ENCODE assay signal across 8 cellular contexts in the genomic region with DNA sequence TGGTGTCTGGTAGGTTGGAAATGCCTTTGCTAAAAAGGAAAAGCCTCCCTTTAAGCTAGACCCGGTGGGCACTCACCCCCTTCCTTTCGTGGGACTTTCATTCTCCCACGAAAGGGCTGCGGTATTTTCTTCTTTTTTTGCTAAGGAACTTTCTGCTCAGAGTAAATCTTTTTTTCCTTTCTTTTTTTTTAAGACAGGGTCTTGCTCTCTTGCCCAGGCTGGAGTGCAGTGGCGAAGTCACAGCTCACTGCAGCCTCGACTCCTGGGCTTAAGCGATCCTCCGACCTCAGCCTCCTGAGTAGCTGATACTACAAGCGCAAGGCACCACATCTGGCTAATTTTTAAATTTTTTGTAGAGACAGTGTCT. TPM values are rescaled to one million over a fixed set of nuclear protein-coding genes. Genes with fewer than 3 reads are reported as not detected.
A peak's percentile ranks its signal among the peaks of the same experiment; 100 is the strongest.
DNase-seq lines count a peak whose midpoint lies in the region; ATAC-seq and TF ChIP-seq lines count a peak whose summit lies in the region.

No MANE protein-coding gene starts in this region.

- H3K4me1 Mint-ChIP-seq in activated T-cell treated with anti-CD3 and anti-CD28 coated beads, Interleukin-2, amount 50 U/mL, for 72 hours (ENCODE audit: low read depth), result peaks cover 34% of the 10 kb centered on the region
- peaks cover 17% of the 10 kb centered on the region for H3K4me1 Mint-ChIP-seq in memory B cell

- intact Hi-C loops in tibial artery (cut with DNase I; ENCODE audit: low total_unique reads), result loop anchor here (5.0 kb wide), 2 partner anchors 33 to 52 kb away; a partner anchor contains a TSS

- TF ChIP-seq CTCF in tibial artery (IDR thresholded peaks at IDR 0.05), result no peak

- peak overlapping the region; percentile 82 to 84 for H3K4me3 Mint-ChIP-seq in activated T-cell treated with anti-CD3 and anti-CD28 coated beads, Interleukin-2, amount 50 U/mL, for 72 hours
- H3K4me3 Mint-ChIP-seq in memory B cell, result peak overlapping the region; percentile 75

- H3K27me3 Mint-ChIP-seq in activated T-cell treated with anti-CD3 and anti-CD28 coated beads, Interleukin-2, amount 50 U/mL, for 72 hours (ENCODE audit: low read depth), result no peaks in the 10 kb centered on the region
- H3K27me3 Mint-ChIP-seq in memory B cell, result peaks cover 2% of the 10 kb centered on the region

- ATAC-seq in activated T-cell treated with anti-CD3 and anti-CD28 coated beads, Interleukin-2, amount 50 U/mL, for 72 hours (replicated peaks in 1 of 2), result no peak
- no peak for ATAC-seq in memory B cell (ENCODE audit: low read depth)
- no peak for ATAC-seq in HG03460 (IDR thresholded peaks at IDR 0.05; ENCODE audit: unreplicated experiment)

- peaks cover 0 to 36% (median 14%) of the 10 kb centered on the region in 4 donors for H3K4me1 ChIP-seq in tibial artery

- peak overlapping the region; percentile 33 for H3K27ac Mint-ChIP-seq in activated T-cell treated with anti-CD3 and anti-CD28 coated beads, Interleukin-2, amount 50 U/mL, for 72 hours
- H3K27ac Mint-ChIP-seq in memory B cell, result peak overlapping the region; percentile 18

- no peaks in the 10 kb centered on the region for H3K36me3 Mint-ChIP-seq in activated T-cell treated with anti-CD3 and anti-CD28 coated beads, Interleukin-2, amount 50 U/mL, for 72 hours (ENCODE audit: insufficient read depth in 2 of 2)
- H3K36me3 Mint-ChIP-seq in memory B cell, result peaks cover 4% of the 10 kb centered on the region

- H3K27ac ChIP-seq in angular gyrus (ENCODE audit: low read depth, low read length) (peak overlapping the region; percentile 75), tibial artery (peak overlapping the region; percentile 87 to 94)

- no peaks in the 10 kb centered on the region for H3K9me3 ChIP-seq in tibial artery

- H3K9me3 Mint-ChIP-seq in activated T-cell treated with anti-CD3 and anti-CD28 coated beads, Interleukin-2, amount 50 U/mL, for 72 hours, result no peaks in the 10 kb centered on the region
- H3K9me3 Mint-ChIP-seq in memory B cell, result no peaks in the 10 kb centered on the region

- no peak for DNase-seq in activated T-cell treated with anti-CD3 and anti-CD28 coated beads, Interleukin-2, amount 50 U/mL, for 72 hours
- DNase-seq in activated T-cell treated with anti-CD3 and anti-CD28 coated beads, Interleukin-2, amount 50 U/mL, for 1 hour, result no peak
- DNase-seq in memory B cell (ENCODE audit: low spot score in 2 of 2) (no peak), tibial artery (no peak), HT-29 (ENCODE audit: low spot score) (no peak), NCI-H345 (lab: John Stamatoyannopoulos, UW) (no peak)

- peak overlapping the region; percentile 51 to 61 for H3K4me3 ChIP-seq in tibial artery

- H3K27me3 ChIP-seq in tibial artery, result no peaks in the 10 kb centered on the region

- no peaks in the 10 kb centered on the region for H3K36me3 ChIP-seq in tibial artery

RNA-seq across cellular contexts. Expression of a gene that starts 4.0 kb away (rescaled TPM):
- total RNA-seq in activated T-cell treated with anti-CD3 and anti-CD28 coated beads, Interleukin-2, amount 50 U/mL, for 72 hours, result under 1 TPM; 0.67 to 0.83 TPM
- total RNA-seq in HT-29 (2014; rRNA removed; shearing (Covaris generic)), result 0.23 and 1.6 TPM in 2 replicates

RNA-seq across cellular contexts. Expression of a gene that starts 11.1 kb away (rescaled TPM):
- 10 to 100 TPM; 35.4 to 38.8 TPM for total RNA-seq in activated T-cell treated with anti-CD3 and anti-CD28 coated beads, Interleukin-2, amount 50 U/mL, for 72 hours
- 73.6 and 74.7 TPM in 2 replicates for total RNA-seq in HT-29 (2014; rRNA removed; shearing (Covaris generic))

RNA-seq across cellular contexts. Expression of a gene that starts 25.9 kb away (rescaled TPM):
- 10 to 100 TPM; 37.7 to 51.1 TPM for total RNA-seq in activated T-cell treated with anti-CD3 and anti-CD28 coated beads, Interleukin-2, amount 50 U/mL, for 72 hours
- 79.1 and 90.1 TPM in 2 replicates for total RNA-seq in HT-29 (2014; rRNA removed; shearing (Covaris generic))

RNA-seq across cellular contexts. Expression of a gene that starts 34.0 kb away (rescaled TPM):
- 10 to 100 TPM; 28.7 to 43.4 TPM for total RNA-seq in activated T-cell treated with anti-CD3 and anti-CD28 coated beads, Interleukin-2, amount 50 U/mL, for 72 hours
- 66.6 and 84.8 TPM in 2 replicates for total RNA-seq in HT-29 (2014; rRNA removed; shearing (Covaris generic))

RNA-seq across cellular contexts. Expression of a gene that starts 41.9 kb away (rescaled TPM):
- 10 to 100 TPM; 60.4 to 63.7 TPM for total RNA-seq in activated T-cell treated with anti-CD3 and anti-CD28 coated beads, Interleukin-2, amount 50 U/mL, for 72 hours
- total RNA-seq in HT-29 (2014; rRNA removed; shearing (Covaris generic)), result 164 and 165 TPM in 2 replicates
